In the genomic region with DNA sequence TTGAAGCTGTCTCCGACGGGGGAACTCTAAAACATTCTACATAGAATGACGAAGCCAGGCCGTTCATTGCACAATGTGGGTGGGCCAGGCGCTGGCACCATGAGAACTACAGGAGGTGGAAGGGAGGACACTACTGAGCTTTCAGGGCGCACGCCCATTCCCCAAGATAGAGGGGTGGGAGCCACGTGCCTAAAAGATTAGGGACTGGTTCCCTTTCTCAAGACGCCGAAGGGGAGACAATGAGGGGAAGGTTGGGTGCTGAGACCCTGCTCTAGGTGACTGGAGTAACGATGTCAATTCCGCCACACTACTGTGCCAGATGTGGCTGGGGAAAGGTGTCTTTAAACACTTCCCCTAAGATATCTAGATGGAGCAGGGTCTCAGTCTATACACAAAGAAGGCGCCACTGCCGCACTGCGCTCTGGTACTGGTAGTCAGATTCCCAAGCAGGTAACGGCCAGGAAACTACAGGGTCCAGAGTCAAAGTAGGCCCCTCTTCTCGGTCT, we compare ENCODE assay signal across 8 cellular contexts. TPM values are rescaled to one million over a fixed set of nuclear protein-coding genes. Genes with fewer than 3 reads are reported as not detected.
A peak's percentile ranks its signal among the peaks of the same experiment; 100 is the strongest.
DNase-seq lines count a peak whose midpoint lies in the region; ATAC-seq, FAIRE-seq and TF ChIP-seq lines count a peak whose summit lies in the region.

No MANE protein-coding gene starts in this region.

- TF ChIP-seq POLR2A in GM12891 (IDR thresholded peaks at IDR 0.05; ENCODE audit: low read depth, low read length) (no peak), lower leg skin (IDR thresholded peaks at IDR 0.05) (no peak), testis (IDR thresholded peaks at IDR 0.05) (no peak)

- TF ChIP-seq CTCF in lower leg skin (IDR thresholded peaks at IDR 0.05) (no peak), testis (IDR thresholded peaks at IDR 0.05) (no peak)

- intact Hi-C loops in lower leg skin (cut with DNase I; ENCODE audit: low total_unique reads) (no loop called here), testis (cut with DNase I; ENCODE audit: low total_unique reads) (no loop called here)

- H3K4me1 ChIP-seq in testis: peaks cover 28% of the 10 kb centered on the region

- H3K27ac ChIP-seq in cingulate gyrus (ENCODE audit: low read depth, low read length) (peak overlapping the region; percentile 51), testis (peak overlapping the region; percentile 100)

- ATAC-seq in GM21737 (IDR thresholded peaks at IDR 0.05; ENCODE audit: unreplicated experiment): no peak
- ATAC-seq in HG02642 (IDR thresholded peaks at IDR 0.05; ENCODE audit: poor library complexity, unreplicated experiment): no peak

- FAIRE-seq in GM12891 (lab: Jason Lieb, UNC): peak; percentile 13

- no peaks in the 10 kb centered on the region for H3K9me3 ChIP-seq in testis

- peak; percentile 11 for DNase-seq in A172 (ENCODE audit: low spot score)
- DNase-seq in GM12891 (ENCODE audit: insufficient read length, low spot score): no peak
- peak; percentile 59 for DNase-seq in NOMO-1 treated with dmso at 0.1 percent for 144 hours (lab: John Stamatoyannopoulos, UW; ENCODE audit: unreplicated experiment)
- peak; percentile 71 to 92 for DNase-seq in lower leg skin (ENCODE audit: low spot score in 2 of 2)
- DNase-seq in testis: peak; percentile 25

- no peaks in the 10 kb centered on the region for H3K27me3 ChIP-seq in testis

- WGBS in lower leg skin, 2 donors: 1 to 2% methylated on average over 16 to 17 of the region's 17 CpGs
- WGBS in testis, 2 donors: 0 to 1% methylated on average over 15 to 17 of the region's 17 CpGs

- H3K4me3 ChIP-seq in lower leg skin (ENCODE audit: low read depth, poor library complexity, severe bottlenecking) (peak overlapping the region; percentile 100), testis (peak overlapping the region; percentile 100)

- H3K36me3 ChIP-seq in testis (ENCODE audit: low read depth, missing control alignments): no peaks in the 10 kb centered on the region

TF ChIP-seq in GM12891, 5 proteins besides CTCF, POLR2A, EP300 and RAD21:
- TF ChIP-seq PAX5 (IDR thresholded peaks at IDR 0.05; ENCODE audit: insufficient read depth, low read length, severe bottlenecking) (no peak), TAF1 (IDR thresholded peaks at IDR 0.05; ENCODE audit: low read depth, low read length) (no peak), POLR2AphosphoS5 (IDR thresholded peaks at IDR 0.05; ENCODE audit: low read depth, low read length) (no peak), SPI1 (IDR thresholded peaks at IDR 0.05; ENCODE audit: low read depth, low read length) (no peak), POU2F2 (IDR thresholded peaks at IDR 0.05; ENCODE audit: low read depth, low read length) (no peak)
TF ChIP-seq in GM12891: peak in this region for 0.

RNA-seq across cellular contexts. Expression of gene CSDE1, which starts 0.8 kb away (rescaled TPM):
- total RNA-seq in A172 (2014; rRNA removed; shearing (Covaris generic)): 402 and 657 TPM in 2 replicates
- 226 TPM for polyA plus RNA-seq in GM12891 (2012; ENCODE audit: low read depth, missing spikeins)
- 1,000 to 10,000 TPM in 1 of 4 donors, 100 to 1,000 TPM in 3; 342 to 1,039 (median 551) TPM for total RNA-seq in lower leg skin
- total RNA-seq in testis: 100 to 1,000 TPM; 354 to 495 TPM
- 488 TPM for polyA plus RNA-seq in testis (ENCODE audit: insufficient read depth, low read depth, low replicate concordance)

RNA-seq across cellular contexts. Expression of gene SIKE1, which starts 23.5 kb away (rescaled TPM):
- total RNA-seq in A172 (2014; rRNA removed; shearing (Covaris generic)): 45.6 and 53.9 TPM in 2 replicates
- polyA plus RNA-seq in GM12891 (2012; ENCODE audit: low read depth, missing spikeins): 24.8 TPM
- 10 to 100 TPM; 47.5 to 57.4 (median 55.4) TPM for total RNA-seq in lower leg skin
- total RNA-seq in testis: 10 to 100 TPM; 27.3 to 47.3 TPM
- 27.3 TPM for polyA plus RNA-seq in testis (ENCODE audit: insufficient read depth, low read depth, low replicate concordance)

RNA-seq across cellular contexts. Expression of gene NRAS, which starts 40.4 kb away (rescaled TPM):
- total RNA-seq in A172 (2014; rRNA removed; shearing (Covaris generic)): 143 and 160 TPM in 2 replicates
- 28.9 TPM for polyA plus RNA-seq in GM12891 (2012; ENCODE audit: low read depth, missing spikeins)
- 10 to 100 TPM; 19.6 to 40.0 (median 33.2) TPM for total RNA-seq in lower leg skin
- total RNA-seq in testis: 10 to 100 TPM; 22.8 to 24.6 TPM
- 17.4 TPM for polyA plus RNA-seq in testis (ENCODE audit: insufficient read depth, low read depth, low replicate concordance)
